Comparison of ENCODE assay signal across 30 cellular contexts in genomic region chr22:32477608-32478007, GRCh38. TPM values are rescaled to one million over a fixed set of nuclear protein-coding genes. Genes with fewer than 3 reads are reported as not detected.
DNase-seq lines count a peak whose midpoint lies in the region; ATAC-seq and TF ChIP-seq lines count a peak whose summit lies in the region.
"Had no signal": no experiment of that assay in that cellular context is flagged by ENCODE, and none has a peak within 500 bp of the region (broad histone marks: within the 10 kb centered on the region; RNA-seq: fewer than 3 reads in every experiment).

No MANE protein-coding gene starts in this region.

- peaks cover 12 to 13% of the 10 kb centered on the region in 2 donors for H3K36me3 Mint-ChIP-seq in stimulated activated naive B cell treated with anti-CD40 and anti-IgM and Interleukin-4, amounts not matched to agents 10 μg/mL and 1 μg/mL and 100 μg/mL, for 72 hours

- DNase-seq in GM23248 (no peak), PC-9 (no peak), foreskin melanocyte (peak; percentile 20), SJCRH30 (no peak)
- DNase-seq in stimulated activated naive B cell treated with anti-CD40 and anti-IgM and Interleukin-4, amounts not matched to agents 10 μg/mL and 1 μg/mL and 100 μg/mL, for 72 hours = no peak
- no peak for DNase-seq in stimulated activated CD4-positive, alpha-beta T cell treated with anti-CD3 and anti-CD28 coated beads, Interleukin-4, amount 100 ng/mL, for 4 hours
- DNase-seq: activated CD8-positive, alpha-beta T cell treated with anti-CD3 and anti-CD28 coated beads, Interleukin-2, amount 10 ng/mL, durations not matched to agents 7 days and 5 days; activated gamma-delta T cell; adrenal gland; AML-193; Caco-2; heart right ventricle; immature natural killer cell; left lung; NCI-H1436; NCI-H2107; NCI-H510A; small intestine; stimulated activated naive CD4-positive, alpha-beta T cell treated with Interleukin-2 at 50 U/mL for 16 hours; SW 1271 had no signal

- POLR2A ChIA-PET in PC-9 (lab: Charles Lee; ENCODE audit: unreplicated experiment) = no interaction called here

- H3K4me1 ChIP-seq in GM23248 (ENCODE audit: insufficient read depth) = peaks cover 29% of the 10 kb centered on the region
- H3K4me1 ChIP-seq in PC-9 (replicated peaks; ENCODE audit: insufficient read depth) = peaks cover 35% of the 10 kb centered on the region
- peaks cover 15% of the 10 kb centered on the region for H3K4me1 ChIP-seq in skeletal muscle satellite cell (ENCODE audit: control insufficient read depth, insufficient read depth, low read length)
- H3K4me1 ChIP-seq in SJCRH30 = peaks cover 14% of the 10 kb centered on the region

- H3K27me3 ChIP-seq in GM23248 (replicated peaks; ENCODE audit: insufficient read depth) (no peaks in the 10 kb centered on the region), PC-9 (ENCODE audit: insufficient read depth, low read depth) (no peaks in the 10 kb centered on the region), skeletal muscle satellite cell (ENCODE audit: control insufficient read depth, insufficient read depth, low read length) (no peaks in the 10 kb centered on the region), SJCRH30 (no peaks in the 10 kb centered on the region)
- H3K27me3 ChIP-seq: adrenal gland, heart right ventricle, left lung, tibial nerve had no signal

- WGBS in GM23248 (ENCODE audit: low coverage in 1 of 2, low lambda C conversion rate in 2 of 2, missing lambda C conversion rate in 2 of 2), 2 experiments = 99% methylated on average over 5 of the region's 5 CpGs

- in situ Hi-C loops in GM23248 (cut with MboI) = no loop called here

- H3K9me3 ChIP-seq in GM23248 (ENCODE audit: low read depth) (no peaks in the 10 kb centered on the region), PC-9 (ENCODE audit: insufficient read depth, low read depth) (no peaks in the 10 kb centered on the region), skeletal muscle satellite cell (replicated peaks; ENCODE audit: low read length) (no peaks in the 10 kb centered on the region), SJCRH30 (replicated peaks) (no peaks in the 10 kb centered on the region)
- H3K9me3 ChIP-seq: adrenal gland, Caco-2, heart right ventricle, left lung, tibial nerve had no signal

- peak overlapping the region; percentile 98 for H3K4me2 ChIP-seq in GM23248 (ENCODE audit: unreplicated experiment)
- H3K4me2 ChIP-seq in PC-9 = peak overlapping the region; percentile 84
- peak overlapping the region; percentile 88 for H3K4me2 ChIP-seq in skeletal muscle satellite cell (ENCODE audit: low read length)

- H3K36me3 ChIP-seq in GM23248 (ENCODE audit: low read depth) = peaks cover 6% of the 10 kb centered on the region; the same call in 1 of the 2 replicates
- H3K36me3 ChIP-seq in PC-9 (ENCODE audit: low read depth) = peaks cover 19% of the 10 kb centered on the region
- peaks cover 3% of the 10 kb centered on the region for H3K36me3 ChIP-seq in skeletal muscle satellite cell (ENCODE audit: insufficient read depth, low read length)
- H3K36me3 ChIP-seq in SJCRH30 = no peaks in the 10 kb centered on the region
- H3K36me3 ChIP-seq: adrenal gland had no signal

- intact Hi-C loops in PC-9 (cut with micrococcal nuclease; ENCODE audit: unreplicated experiment) = loop anchor here (5.0 to 10.0 kb wide), 3 partner anchors 273 to 510 kb away; partner anchors contain the start of gene RFPL2

- peak overlapping the region; percentile 93; the same call in 1 of the 2 replicates for H3K9ac ChIP-seq in GM23248
- no peak overlapping the region for H3K9ac ChIP-seq in skeletal muscle satellite cell (ENCODE audit: low read depth, low read length)

- peaks cover 22 to 38% of the 10 kb centered on the region in 2 donors for H3K4me1 Mint-ChIP-seq in stimulated activated naive B cell treated with anti-CD40 and anti-IgM and Interleukin-4, amounts not matched to agents 10 μg/mL and 1 μg/mL and 100 μg/mL, for 72 hours

- H4K20me1 ChIP-seq in GM23248 (ENCODE audit: insufficient read depth) (peaks cover 17% of the 10 kb centered on the region), PC-9 (ENCODE audit: insufficient read depth) (peaks cover 60% of the 10 kb centered on the region)

- ATAC-seq in stimulated activated naive B cell treated with anti-CD40 and anti-IgM and Interleukin-4, amounts not matched to agents 10 μg/mL and 1 μg/mL and 100 μg/mL, for 72 hours (replicated peaks) = no peak
- no peak for ATAC-seq in HG02938 (IDR thresholded peaks at IDR 0.05; ENCODE audit: unreplicated experiment)
- ATAC-seq: activated CD8-positive, alpha-beta T cell treated with anti-CD3 and anti-CD28 coated beads, Interleukin-2, amount 10 ng/mL, durations not matched to agents 7 days and 5 days; heart right ventricle; left lung had no signal

- H3K27ac ChIP-seq in GM23248 (no peak overlapping the region), PC-9 (no peak overlapping the region), SJCRH30 (no peak overlapping the region)
- H3K27ac ChIP-seq: HL-60, left lung, RWPE1 had no signal

- no peak overlapping the region for H3K4me3 Mint-ChIP-seq in stimulated activated naive B cell treated with anti-CD40 and anti-IgM and Interleukin-4, amounts not matched to agents 10 μg/mL and 1 μg/mL and 100 μg/mL, for 72 hours

- H3K27ac Mint-ChIP-seq in stimulated activated naive B cell treated with anti-CD40 and anti-IgM and Interleukin-4, amounts not matched to agents 10 μg/mL and 1 μg/mL and 100 μg/mL, for 72 hours = no peak overlapping the region
- H3K27ac Mint-ChIP-seq: activated CD8-positive, alpha-beta T cell treated with anti-CD3 and anti-CD28 coated beads, Interleukin-2, amount 10 ng/mL, durations not matched to agents 7 days and 5 days had no signal

- H3K79me2 ChIP-seq in GM23248 (ENCODE audit: insufficient read depth) (peaks cover 84% of the 10 kb centered on the region), PC-9 (ENCODE audit: low read depth) (peaks cover 84% of the 10 kb centered on the region)

- no peaks in the 10 kb centered on the region for H3K9me3 Mint-ChIP-seq in stimulated activated naive B cell treated with anti-CD40 and anti-IgM and Interleukin-4, amounts not matched to agents 10 μg/mL and 1 μg/mL and 100 μg/mL, for 72 hours
- H3K9me3 Mint-ChIP-seq: immature natural killer cell had no signal

- H3F3A ChIP-seq in GM23248 (ENCODE audit: insufficient read depth) (peaks cover 45% of the 10 kb centered on the region), PC-9 (ENCODE audit: insufficient read depth, low read depth) (peaks cover 9% of the 10 kb centered on the region; the same call in 1 of the 2 replicates)

- peak overlapping the region; percentile 86 for H3K4me3 ChIP-seq in GM23248
- H3K4me3 ChIP-seq in PC-9 = peak overlapping the region; percentile 77; the same call in 1 of the 2 replicates
- H3K4me3 ChIP-seq in skeletal muscle satellite cell (ENCODE audit: low read length) = no peak overlapping the region
- H3K4me3 ChIP-seq in SJCRH30 = no peak overlapping the region

- H3K9me2 ChIP-seq in GM23248 (ENCODE audit: insufficient read depth) (no peaks in the 10 kb centered on the region), PC-9 (ENCODE audit: insufficient read depth) (no peaks in the 10 kb centered on the region)

- BruUV-seq in PC-9 (replicated peaks; lab: Mats Ljungman, UMichigan) = no TSS peak

- TF ChIP-seq CTCF in PC-9 (conservative IDR thresholded peaks at IDR 0.05) = no peak

- H3K27me3 Mint-ChIP-seq in stimulated activated naive B cell treated with anti-CD40 and anti-IgM and Interleukin-4, amounts not matched to agents 10 μg/mL and 1 μg/mL and 100 μg/mL, for 72 hours = no peaks in the 10 kb centered on the region

- no peak overlapping the region for H2AFZ ChIP-seq in GM23248
- no peak overlapping the region for H2AFZ ChIP-seq in PC-9

- CTCF ChIA-PET in PC-9 (lab: Charles Lee) = interaction anchor here (0.7 kb wide), 1 partner anchor 455 kb away, joined by 3 read pairs; no protein-coding TSS in a partner anchor

RNA-seq across cellular contexts. Expression of gene FBXO7, which starts 3.0 kb away (rescaled TPM):
- total RNA-seq in GM23248 (2014; rRNA removed; shearing (Covaris generic)) = 82.3 and 89.2 TPM in 2 replicates
- polyA plus RNA-seq in GM23248 (2016; fragmentation: Nextera tagmentation; extraction: Ambion mirVana) = 93.3 and 94.2 TPM in 2 replicates
- 76.0 and 81.9 TPM in 2 replicates for total RNA-seq in PC-9 (2021)
- 44.8 and 57.3 TPM in 2 replicates for total RNA-seq in skeletal muscle satellite cell (2012; rRNA removed)
- 78.4 and 82.4 TPM in 2 replicates for total RNA-seq in SJCRH30 (2014; rRNA removed; shearing (Covaris generic))

RNA-seq across cellular contexts. Expression of gene BPIFC, which starts 13.4 kb away (rescaled TPM):
- total RNA-seq in GM23248 (2014; rRNA removed; shearing (Covaris generic)) = not detected in 2 replicates
- not detected in 2 replicates for polyA plus RNA-seq in GM23248 (2016; fragmentation: Nextera tagmentation; extraction: Ambion mirVana)
- total RNA-seq in PC-9 (2021) = not detected in 2 replicates
- total RNA-seq in skeletal muscle satellite cell (2012; rRNA removed) = not detected in 2 replicates
- total RNA-seq in SJCRH30 (2014; rRNA removed; shearing (Covaris generic)) = not detected in 2 replicates
- total RNA-seq: activated CD8-positive, alpha-beta T cell treated with anti-CD3 and anti-CD28 coated beads, Interleukin-2, amount 10 ng/mL, durations not matched to agents 7 days and 5 days; adrenal gland; bronchial epithelial cell; Caco-2; endothelial cell of umbilical vein; H1; heart right ventricle; left lung; M059J; pulmonary artery endothelial cell; tibial nerve had no signal
- polyA plus RNA-seq: adrenal gland, endothelial cell of umbilical vein, H1, heart right ventricle, immature natural killer cell, small intestine had no signal

Comparison
In these comparisons a context has a peak if more than half of its experiments do, and no peak if none do; other contexts are left out.
1. H3K4me3 ChIP-seq: peak in GM23248 (single experiment) and PC-9 (single experiment); none in skeletal muscle satellite cell (single experiment) and SJCRH30 (single experiment).
2. Peak in every context shown above with its lines, with median percentiles within 50 percentile points of each other: H3K4me2 ChIP-seq.